In genomic region chr1:245129811-245130210, GRCh38 we compare ENCODE assay signal across 14 cellular contexts. TPM values are rescaled to one million over a fixed set of nuclear protein-coding genes. Genes with fewer than 3 reads are reported as not detected.
DNase-seq lines count a peak whose midpoint lies in the region; ATAC-seq and TF ChIP-seq lines count a peak whose summit lies in the region.
"Had no signal": no experiment of that assay in that cellular context is flagged by ENCODE, and none has a peak within 500 bp of the region (broad histone marks: within the 10 kb centered on the region; RNA-seq: fewer than 3 reads in every experiment).

No MANE protein-coding gene starts in this region.

- H3K36me3 ChIP-seq in left lung, result peaks cover 0 to 2% of the 10 kb centered on the region in 2 donors

- no peaks in the 10 kb centered on the region for H3K9me3 ChIP-seq in left lung

- CTCF ChIA-PET in T-cell (lab: Charles Lee), result no interaction called here

- H3K4me1 Mint-ChIP-seq in activated T-helper 2 cell treated with anti-CD3 and anti-CD28 coated beads, Interferon-gamma antibody, Interleukin-2, Interleukin-4, amounts not matched to agents 10 μg/mL and 5 μg/mL and 100 μg/mL, durations not matched to agents 14 hours and 24 hours and 36 hours (ENCODE audit: low read depth), result no peaks in the 10 kb centered on the region
- no peaks in the 10 kb centered on the region for H3K4me1 Mint-ChIP-seq in T-cell

- H3K36me3 Mint-ChIP-seq in activated T-helper 2 cell treated with anti-CD3 and anti-CD28 coated beads, Interferon-gamma antibody, Interleukin-2, Interleukin-4, amounts not matched to agents 10 μg/mL and 5 μg/mL and 100 μg/mL, durations not matched to agents 14 hours and 24 hours and 36 hours (ENCODE audit: low read depth), result no peaks in the 10 kb centered on the region
- no peaks in the 10 kb centered on the region for H3K36me3 Mint-ChIP-seq in T-cell
- H3K36me3 Mint-ChIP-seq: CD8-positive, alpha-beta T cell had no signal

- DNase-seq in Daoy (ENCODE audit: low read depth) (peak; percentile 36), NCI-H69 (lab: John Stamatoyannopoulos, UW) (peak; percentile 52), cerebellar cortex (ENCODE audit: low spot score) (peak; percentile 63), medulla oblongata (ENCODE audit: extremely low spot score) (peak; percentile 9), T-cell (no peak), left lung (no peak)
- no peak for DNase-seq in activated T-helper 2 cell treated with anti-CD3 and anti-CD28 coated beads, Interferon-gamma antibody, Interleukin-2, Interleukin-4, amounts not matched to agents 10 μg/mL and 5 μg/mL and 100 μg/mL, durations not matched to agents 14 hours and 24 hours and 36 hours (ENCODE audit: low spot score)
- DNase-seq: ACHN; CD8-positive, alpha-beta T cell; NCI-H1048; NCI-H1694; SHP77 treated with DMSO at 0.1 percent for 48 hours had no signal

- no peaks in the 10 kb centered on the region for H3K27me3 Mint-ChIP-seq in activated T-helper 2 cell treated with anti-CD3 and anti-CD28 coated beads, Interferon-gamma antibody, Interleukin-2, Interleukin-4, amounts not matched to agents 10 μg/mL and 5 μg/mL and 100 μg/mL, durations not matched to agents 14 hours and 24 hours and 36 hours (ENCODE audit: low read depth)
- peaks cover 22 to 25% of the 10 kb centered on the region in 2 donors for H3K27me3 Mint-ChIP-seq in T-cell

- H3K27me3 ChIP-seq in left lung, result peaks cover 0 to 57% of the 10 kb centered on the region in 2 donors

- no peaks in the 10 kb centered on the region for H3K9me3 Mint-ChIP-seq in activated T-helper 2 cell treated with anti-CD3 and anti-CD28 coated beads, Interferon-gamma antibody, Interleukin-2, Interleukin-4, amounts not matched to agents 10 μg/mL and 5 μg/mL and 100 μg/mL, durations not matched to agents 14 hours and 24 hours and 36 hours
- no peaks in the 10 kb centered on the region for H3K9me3 Mint-ChIP-seq in T-cell
- H3K9me3 Mint-ChIP-seq: CD8-positive, alpha-beta T cell; GM23338 had no signal

- H3K27ac ChIP-seq in left lung, result no peak overlapping the region

- H3K4me1 ChIP-seq in left lung, result no peaks in the 10 kb centered on the region

- no peak for TF ChIP-seq CTCF in left lung (IDR thresholded peaks at IDR 0.05)

- no peak overlapping the region for H3K27ac Mint-ChIP-seq in activated T-helper 2 cell treated with anti-CD3 and anti-CD28 coated beads, Interferon-gamma antibody, Interleukin-2, Interleukin-4, amounts not matched to agents 10 μg/mL and 5 μg/mL and 100 μg/mL, durations not matched to agents 14 hours and 24 hours and 36 hours
- no peak overlapping the region for H3K27ac Mint-ChIP-seq in T-cell
- H3K27ac Mint-ChIP-seq: CD8-positive, alpha-beta T cell; GM23338 had no signal

- intact Hi-C loops in activated T-helper 2 cell treated with anti-CD3 and anti-CD28 coated beads, Interferon-gamma antibody, Interleukin-2, Interleukin-4, amounts not matched to agents 10 μg/mL and 5 μg/mL and 100 μg/mL, durations not matched to agents 14 hours and 24 hours and 36 hours (cut with micrococcal nuclease), result no loop called here
- intact Hi-C loops in left lung (cut with DNase I), result no loop called here

- H3K4me3 Mint-ChIP-seq in activated T-helper 2 cell treated with anti-CD3 and anti-CD28 coated beads, Interferon-gamma antibody, Interleukin-2, Interleukin-4, amounts not matched to agents 10 μg/mL and 5 μg/mL and 100 μg/mL, durations not matched to agents 14 hours and 24 hours and 36 hours (ENCODE audit: low read depth), result no peak overlapping the region
- H3K4me3 Mint-ChIP-seq in T-cell, result no peak overlapping the region
- H3K4me3 Mint-ChIP-seq: CD8-positive, alpha-beta T cell; GM23338 had no signal

- POLR2A ChIA-PET in T-cell (lab: Charles Lee), result no interaction called here

- H3K4me3 ChIP-seq in left lung, result no peak overlapping the region
- H3K4me3 ChIP-seq: GM23338 had no signal

- ATAC-seq in T-cell (replicated peaks in 1 of 4), result no peak
- no peak for ATAC-seq in left lung
- no peak for ATAC-seq in GM19324 (IDR thresholded peaks at IDR 0.05; ENCODE audit: low FRiP score, unreplicated experiment)
- ATAC-seq: CD8-positive, alpha-beta T cell had no signal

RNA-seq across cellular contexts. Expression of gene KIF26B, which starts 25.0 kb away (rescaled TPM):
- 0.39 and 1.1 TPM in 2 replicates for total RNA-seq in Daoy (2014; rRNA removed; shearing (Covaris generic))
- 0.28 and 0.37 TPM in 2 replicates for total RNA-seq in activated T-helper 2 cell treated with anti-CD3 and anti-CD28 coated beads, Interferon-gamma antibody, Interleukin-2, Interleukin-4, amounts not matched to agents 10 μg/mL and 5 μg/mL and 100 μg/mL, durations not matched to agents 14 hours and 24 hours and 36 hours
- total RNA-seq in T-cell (under 1 TPM in 3 of 5 donors, not detected in 2; 0.03 to 0.06 (median 0.05) TPM), left lung (10 to 100 TPM in 1 of 2 donors, 1 to 10 TPM in 1; 7.6 to 28.3 TPM)
- total RNA-seq: CD8-positive, alpha-beta T cell had no signal

Comparison
In these comparisons a context has a peak if more than half of its experiments do, and no peak if none do; other contexts are left out.
1. DNase-seq: peak in Daoy (single experiment), NCI-H69 (single experiment), cerebellar cortex (single experiment) and medulla oblongata (single experiment); none in activated T-helper 2 cell treated with anti-CD3 and anti-CD28 coated beads, Interferon-gamma antibody, Interleukin-2, Interleukin-4, amounts not matched to agents 10 μg/mL and 5 μg/mL and 100 μg/mL, durations not matched to agents 14 hours and 24 hours and 36 hours (single experiment), T-cell (0 of 34) and left lung (0 of 2).